Comparison of ENCODE assay signal across 1 cellular context in the genomic region with DNA sequence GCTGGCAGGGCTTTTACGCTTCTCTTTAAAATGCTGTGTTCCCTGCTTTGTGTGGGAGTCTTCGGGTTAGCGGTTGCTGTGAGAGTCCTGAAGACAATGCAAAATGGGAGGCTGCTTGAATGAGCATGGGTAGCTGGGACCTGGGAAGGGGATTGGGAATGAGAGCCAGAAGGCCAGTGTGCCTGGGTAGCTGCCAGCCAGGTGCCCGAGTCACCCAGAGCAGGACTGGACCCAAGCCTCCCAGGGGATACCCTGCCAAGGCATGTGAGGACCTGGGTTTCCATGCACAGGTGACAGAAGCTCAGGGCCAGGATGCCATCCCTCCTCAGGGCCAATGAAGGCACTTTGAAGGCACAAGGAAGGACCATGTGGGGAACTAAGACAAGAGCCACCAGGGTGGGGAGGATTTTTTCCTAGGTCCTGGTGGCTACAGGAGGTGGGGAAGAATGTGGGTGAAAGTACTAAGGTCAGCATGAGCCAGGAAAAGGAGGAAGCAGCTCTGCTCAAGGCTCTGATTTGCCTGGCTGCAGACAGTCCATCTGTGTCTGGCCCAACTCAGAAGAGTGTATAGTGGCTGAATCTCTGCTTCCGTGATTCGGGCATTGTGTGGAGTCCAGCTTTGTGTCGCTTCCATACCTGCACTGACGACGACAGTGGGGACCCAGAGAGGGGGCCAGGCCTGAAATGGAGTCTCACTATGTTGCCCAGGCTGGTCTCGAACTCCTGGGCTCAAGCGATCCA.
TF ChIP-seq lines count a peak whose summit lies in the region.

No MANE protein-coding gene starts in this region.

TF ChIP-seq in HepG2, 621 proteins besides CTCF, POLR2A, EP300 and RAD21 (continues in another document):
- TF ChIP-seq TP53 (CRISPR knock-in tag; conservative IDR thresholded peaks at IDR 0.05) (no peak), KAT8 (CRISPR knock-in tag; IDR thresholded peaks at IDR 0.05) (no peak), GATAD2A (CRISPR knock-in tag; IDR thresholded peaks at IDR 0.05) (no peak), MTA1 (CRISPR knock-in tag; IDR thresholded peaks at IDR 0.05; ENCODE audit: borderline replicate concordance) (0 out of 2 replicates have a peak, but pooled peaks have one; percentile 30), ZNF274 (CRISPR knock-in tag; IDR thresholded peaks at IDR 0.05) (0 out of 2 replicates have a peak, but pooled peaks have one; percentile 76), ZMYM3 (CRISPR knock-in tag; IDR thresholded peaks at IDR 0.05) (0 out of 2 replicates have a peak, but pooled peaks have one; percentile 29), ZNF121 (CRISPR knock-in tag; IDR thresholded peaks at IDR 0.05) (peak; percentile 87), ZFP36 (IDR thresholded peaks at IDR 0.05; ENCODE audit: borderline replicate concordance, low read depth, low read length, partially characterized antibody) (no peak), ZMYM2 (CRISPR knock-in tag; IDR thresholded peaks at IDR 0.05) (no peak), SOX6 (IDR thresholded peaks at IDR 0.05) (no peak), SOX6 (CRISPR knock-in tag; IDR thresholded peaks at IDR 0.05) (no peak), ZNF644 (CRISPR knock-in tag; IDR thresholded peaks at IDR 0.05; ENCODE audit: low read depth) (no peak), RARG (CRISPR knock-in tag; IDR thresholded peaks at IDR 0.05; ENCODE audit: low read depth) (no peak), ZFP37 (CRISPR knock-in tag; IDR thresholded peaks at IDR 0.05; ENCODE audit: borderline replicate concordance) (no peak), PPARG (CRISPR knock-in tag; conservative IDR thresholded peaks at IDR 0.05) (no peak), ZNF709 (CRISPR knock-in tag; IDR thresholded peaks at IDR 0.05) (no peak), CCAR2 (optimal IDR thresholded peaks at IDR 0.05; ENCODE audit: low read depth, low read length) (no peak), ARNT2 (CRISPR knock-in tag; IDR thresholded peaks at IDR 0.05; ENCODE audit: low read depth) (no peak), ZNF296 (CRISPR knock-in tag; conservative IDR thresholded peaks at IDR 0.05) (0 out of 2 replicates have a peak, but pooled peaks have one; percentile 32), CHD4 (IDR thresholded peaks at IDR 0.05; ENCODE audit: borderline replicate concordance, low read length) (no peak), ASH2L (IDR thresholded peaks at IDR 0.05; ENCODE audit: insufficient read length, low read depth, low read length) (no peak), FOXP1 (IDR thresholded peaks at IDR 0.05) (no peak), FOXP1 (CRISPR knock-in tag; IDR thresholded peaks at IDR 0.05) (no peak), TBX3 (IDR thresholded peaks at IDR 0.05; ENCODE audit: borderline replicate concordance) (0 out of 2 replicates have a peak, but pooled peaks have one; percentile 6), ZFP36L2 (CRISPR knock-in tag; IDR thresholded peaks at IDR 0.05) (no peak), ZNF766 (CRISPR knock-in tag; IDR thresholded peaks at IDR 0.05; ENCODE audit: borderline replicate concordance) (no peak), ZNF317 (CRISPR knock-in tag; IDR thresholded peaks at IDR 0.05) (no peak), ZNF136 (CRISPR knock-in tag; IDR thresholded peaks at IDR 0.05; ENCODE audit: low read depth) (no peak)
- TF ChIP-seq, protein P1, sequence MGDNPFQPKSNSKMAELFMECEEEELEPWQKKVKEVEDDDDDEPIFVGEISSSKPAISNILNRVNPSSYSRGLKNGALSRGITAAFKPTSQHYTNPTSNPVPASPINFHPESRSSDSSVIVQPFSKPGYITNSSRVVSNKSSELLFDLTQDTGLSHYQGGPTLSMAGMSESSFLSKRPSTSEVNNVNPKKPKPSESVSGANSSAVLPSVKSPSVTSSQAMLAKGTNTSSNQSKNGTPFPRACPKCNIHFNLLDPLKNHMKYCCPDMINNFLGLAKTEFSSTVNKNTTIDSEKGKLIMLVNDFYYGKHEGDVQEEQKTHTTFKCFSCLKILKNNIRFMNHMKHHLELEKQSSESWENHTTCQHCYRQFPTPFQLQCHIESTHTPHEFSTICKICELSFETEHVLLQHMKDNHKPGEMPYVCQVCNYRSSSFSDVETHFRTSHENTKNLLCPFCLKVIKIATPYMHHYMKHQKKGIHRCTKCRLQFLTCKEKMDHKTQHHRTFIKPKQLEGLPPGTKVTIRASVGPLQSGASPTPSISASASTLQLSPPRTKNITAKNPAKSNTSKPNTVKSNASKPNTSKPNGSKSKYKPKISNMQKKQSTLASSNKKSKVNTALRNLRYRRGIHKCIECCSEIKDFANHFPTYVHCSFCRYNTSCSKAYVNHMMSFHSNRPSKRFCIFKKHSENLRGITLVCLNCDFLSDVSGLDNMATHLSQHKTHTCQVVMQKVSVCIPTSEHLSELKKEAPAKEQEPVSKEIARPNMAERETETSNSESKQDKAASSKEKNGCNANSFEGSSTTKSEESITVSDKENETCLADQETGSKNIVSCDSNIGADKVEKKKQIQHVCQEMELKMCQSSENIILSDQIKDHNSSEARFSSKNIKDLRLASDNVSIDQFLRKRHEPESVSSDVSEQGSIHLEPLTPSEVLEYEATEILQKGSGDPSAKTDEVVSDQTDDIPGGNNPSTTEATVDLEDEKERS (CRISPR knock-in tag; IDR thresholded peaks at IDR 0.05) = no peak
- TF ChIP-seq, protein P2, sequence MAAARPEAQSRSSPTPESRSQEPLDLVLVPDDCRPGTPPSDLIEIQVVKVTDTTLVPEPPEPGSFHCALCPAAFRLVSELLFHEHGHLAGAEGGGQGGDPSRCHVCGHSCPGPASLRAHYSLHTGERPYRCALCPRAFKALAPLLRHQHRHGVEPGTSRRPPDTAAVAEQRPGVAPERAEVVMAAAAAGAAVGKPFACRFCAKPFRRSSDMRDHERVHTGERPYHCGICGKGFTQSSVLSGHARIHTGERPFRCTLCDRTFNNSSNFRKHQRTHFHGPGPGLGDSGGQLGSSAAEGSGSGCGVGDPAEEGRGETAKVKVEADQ (CRISPR knock-in tag; IDR thresholded peaks at IDR 0.05; ENCODE audit: borderline replicate concordance) = no peak
- TF ChIP-seq, protein P3, sequence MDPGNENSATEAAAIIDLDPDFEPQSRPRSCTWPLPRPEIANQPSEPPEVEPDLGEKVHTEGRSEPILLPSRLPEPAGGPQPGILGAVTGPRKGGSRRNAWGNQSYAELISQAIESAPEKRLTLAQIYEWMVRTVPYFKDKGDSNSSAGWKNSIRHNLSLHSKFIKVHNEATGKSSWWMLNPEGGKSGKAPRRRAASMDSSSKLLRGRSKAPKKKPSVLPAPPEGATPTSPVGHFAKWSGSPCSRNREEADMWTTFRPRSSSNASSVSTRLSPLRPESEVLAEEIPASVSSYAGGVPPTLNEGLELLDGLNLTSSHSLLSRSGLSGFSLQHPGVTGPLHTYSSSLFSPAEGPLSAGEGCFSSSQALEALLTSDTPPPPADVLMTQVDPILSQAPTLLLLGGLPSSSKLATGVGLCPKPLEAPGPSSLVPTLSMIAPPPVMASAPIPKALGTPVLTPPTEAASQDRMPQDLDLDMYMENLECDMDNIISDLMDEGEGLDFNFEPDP (CRISPR knock-in tag; conservative IDR thresholded peaks at IDR 0.05) = no peak
- TF ChIP-seq, protein P4, sequence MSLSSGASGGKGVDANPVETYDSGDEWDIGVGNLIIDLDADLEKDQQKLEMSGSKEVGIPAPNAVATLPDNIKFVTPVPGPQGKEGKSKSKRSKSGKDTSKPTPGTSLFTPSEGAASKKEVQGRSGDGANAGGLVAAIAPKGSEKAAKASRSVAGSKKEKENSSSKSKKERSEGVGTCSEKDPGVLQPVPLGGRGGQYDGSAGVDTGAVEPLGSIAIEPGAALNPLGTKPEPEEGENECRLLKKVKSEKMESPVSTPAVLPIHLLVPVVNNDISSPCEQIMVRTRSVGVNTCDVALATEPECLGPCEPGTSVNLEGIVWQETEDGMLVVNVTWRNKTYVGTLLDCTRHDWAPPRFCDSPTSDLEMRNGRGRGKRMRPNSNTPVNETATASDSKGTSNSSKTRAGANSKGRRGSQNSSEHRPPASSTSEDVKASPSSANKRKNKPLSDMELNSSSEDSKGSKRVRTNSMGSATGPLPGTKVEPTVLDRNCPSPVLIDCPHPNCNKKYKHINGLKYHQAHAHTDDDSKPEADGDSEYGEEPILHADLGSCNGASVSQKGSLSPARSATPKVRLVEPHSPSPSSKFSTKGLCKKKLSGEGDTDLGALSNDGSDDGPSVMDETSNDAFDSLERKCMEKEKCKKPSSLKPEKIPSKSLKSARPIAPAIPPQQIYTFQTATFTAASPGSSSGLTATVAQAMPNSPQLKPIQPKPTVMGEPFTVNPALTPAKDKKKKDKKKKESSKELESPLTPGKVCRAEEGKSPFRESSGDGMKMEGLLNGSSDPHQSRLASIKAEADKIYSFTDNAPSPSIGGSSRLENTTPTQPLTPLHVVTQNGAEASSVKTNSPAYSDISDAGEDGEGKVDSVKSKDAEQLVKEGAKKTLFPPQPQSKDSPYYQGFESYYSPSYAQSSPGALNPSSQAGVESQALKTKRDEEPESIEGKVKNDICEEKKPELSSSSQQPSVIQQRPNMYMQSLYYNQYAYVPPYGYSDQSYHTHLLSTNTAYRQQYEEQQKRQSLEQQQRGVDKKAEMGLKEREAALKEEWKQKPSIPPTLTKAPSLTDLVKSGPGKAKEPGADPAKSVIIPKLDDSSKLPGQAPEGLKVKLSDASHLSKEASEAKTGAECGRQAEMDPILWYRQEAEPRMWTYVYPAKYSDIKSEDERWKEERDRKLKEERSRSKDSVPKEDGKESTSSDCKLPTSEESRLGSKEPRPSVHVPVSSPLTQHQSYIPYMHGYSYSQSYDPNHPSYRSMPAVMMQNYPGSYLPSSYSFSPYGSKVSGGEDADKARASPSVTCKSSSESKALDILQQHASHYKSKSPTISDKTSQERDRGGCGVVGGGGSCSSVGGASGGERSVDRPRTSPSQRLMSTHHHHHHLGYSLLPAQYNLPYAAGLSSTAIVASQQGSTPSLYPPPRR (CRISPR knock-in tag; IDR thresholded peaks at IDR 0.05; ENCODE audit: borderline replicate concordance) = no peak
- TF ChIP-seq, protein P5, sequence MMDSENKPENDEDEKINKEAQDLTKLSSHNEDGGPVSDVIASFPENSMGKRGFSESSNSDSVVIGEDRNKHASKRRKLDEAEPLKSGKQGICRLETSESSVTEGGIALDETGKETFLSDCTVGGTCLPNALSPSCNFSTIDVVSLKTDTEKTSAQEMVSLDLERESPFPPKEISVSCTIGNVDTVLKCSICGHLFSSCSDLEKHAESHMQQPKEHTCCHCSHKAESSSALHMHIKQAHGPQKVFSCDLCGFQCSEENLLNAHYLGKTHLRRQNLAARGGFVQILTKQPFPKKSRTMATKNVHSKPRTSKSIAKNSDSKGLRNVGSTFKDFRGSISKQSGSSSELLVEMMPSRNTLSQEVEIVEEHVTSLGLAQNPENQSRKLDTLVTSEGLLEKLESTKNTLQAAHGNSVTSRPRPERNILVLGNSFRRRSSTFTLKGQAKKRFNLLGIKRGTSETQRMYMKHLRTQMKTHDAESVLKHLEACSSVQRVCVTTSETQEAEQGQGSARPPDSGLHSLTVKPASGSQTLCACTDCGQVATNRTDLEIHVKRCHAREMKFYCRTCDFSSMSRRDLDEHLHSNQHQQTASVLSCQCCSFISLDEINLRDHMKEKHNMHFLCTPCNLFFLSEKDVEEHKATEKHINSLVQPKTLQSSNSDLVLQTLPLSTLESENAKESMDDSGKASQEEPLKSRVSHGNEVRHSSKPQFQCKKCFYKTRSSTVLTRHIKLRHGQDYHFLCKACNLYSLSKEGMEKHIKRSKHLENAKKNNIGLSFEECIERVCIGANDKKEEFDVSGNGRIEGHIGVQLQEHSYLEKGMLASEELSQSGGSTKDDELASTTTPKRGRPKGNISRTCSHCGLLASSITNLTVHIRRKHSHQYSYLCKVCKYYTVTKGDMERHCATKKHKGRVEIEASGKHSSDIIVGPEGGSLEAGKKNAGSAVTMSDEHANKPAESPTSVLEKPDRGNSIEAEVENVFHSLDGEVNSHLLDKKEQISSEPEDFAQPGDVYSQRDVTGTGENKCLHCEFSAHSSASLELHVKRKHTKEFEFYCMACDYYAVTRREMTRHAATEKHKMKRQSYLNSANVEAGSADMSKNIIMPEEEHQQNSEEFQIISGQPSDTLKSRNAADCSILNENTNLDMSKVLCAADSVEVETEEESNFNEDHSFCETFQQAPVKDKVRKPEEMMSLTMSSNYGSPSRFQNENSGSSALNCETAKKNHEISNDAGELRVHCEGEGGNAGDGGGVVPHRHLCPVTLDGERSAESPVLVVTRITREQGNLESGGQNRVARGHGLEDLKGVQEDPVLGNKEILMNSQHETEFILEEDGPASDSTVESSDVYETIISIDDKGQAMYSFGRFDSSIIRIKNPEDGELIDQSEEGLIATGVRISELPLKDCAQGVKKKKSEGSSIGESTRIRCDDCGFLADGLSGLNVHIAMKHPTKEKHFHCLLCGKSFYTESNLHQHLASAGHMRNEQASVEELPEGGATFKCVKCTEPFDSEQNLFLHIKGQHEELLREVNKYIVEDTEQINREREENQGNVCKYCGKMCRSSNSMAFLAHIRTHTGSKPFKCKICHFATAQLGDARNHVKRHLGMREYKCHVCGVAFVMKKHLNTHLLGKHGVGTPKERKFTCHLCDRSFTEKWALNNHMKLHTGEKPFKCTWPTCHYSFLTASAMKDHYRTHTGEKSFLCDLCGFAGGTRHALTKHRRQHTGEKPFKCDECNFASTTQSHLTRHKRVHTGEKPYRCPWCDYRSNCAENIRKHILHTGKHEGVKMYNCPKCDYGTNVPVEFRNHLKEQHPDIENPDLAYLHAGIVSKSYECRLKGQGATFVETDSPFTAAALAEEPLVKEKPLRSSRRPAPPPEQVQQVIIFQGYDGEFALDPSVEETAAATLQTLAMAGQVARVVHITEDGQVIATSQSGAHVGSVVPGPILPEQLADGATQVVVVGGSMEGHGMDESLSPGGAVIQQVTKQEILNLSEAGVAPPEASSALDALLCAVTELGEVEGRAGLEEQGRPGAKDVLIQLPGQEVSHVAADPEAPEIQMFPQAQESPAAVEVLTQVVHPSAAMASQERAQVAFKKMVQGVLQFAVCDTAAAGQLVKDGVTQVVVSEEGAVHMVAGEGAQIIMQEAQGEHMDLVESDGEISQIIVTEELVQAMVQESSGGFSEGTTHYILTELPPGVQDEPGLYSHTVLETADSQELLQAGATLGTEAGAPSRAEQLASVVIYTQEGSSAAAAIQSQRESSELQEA (CRISPR knock-in tag; IDR thresholded peaks at IDR 0.05; ENCODE audit: not compliant biosample characterization) = peak; percentile 20
- TF ChIP-seq, protein P6, sequence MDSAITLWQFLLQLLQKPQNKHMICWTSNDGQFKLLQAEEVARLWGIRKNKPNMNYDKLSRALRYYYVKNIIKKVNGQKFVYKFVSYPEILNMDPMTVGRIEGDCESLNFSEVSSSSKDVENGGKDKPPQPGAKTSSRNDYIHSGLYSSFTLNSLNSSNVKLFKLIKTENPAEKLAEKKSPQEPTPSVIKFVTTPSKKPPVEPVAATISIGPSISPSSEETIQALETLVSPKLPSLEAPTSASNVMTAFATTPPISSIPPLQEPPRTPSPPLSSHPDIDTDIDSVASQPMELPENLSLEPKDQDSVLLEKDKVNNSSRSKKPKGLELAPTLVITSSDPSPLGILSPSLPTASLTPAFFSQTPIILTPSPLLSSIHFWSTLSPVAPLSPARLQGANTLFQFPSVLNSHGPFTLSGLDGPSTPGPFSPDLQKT (CRISPR knock-in tag; IDR thresholded peaks at IDR 0.05; ENCODE audit: borderline replicate concordance) = no peak
